1 cellular context compared by ENCODE assay signal in the genomic region with DNA sequence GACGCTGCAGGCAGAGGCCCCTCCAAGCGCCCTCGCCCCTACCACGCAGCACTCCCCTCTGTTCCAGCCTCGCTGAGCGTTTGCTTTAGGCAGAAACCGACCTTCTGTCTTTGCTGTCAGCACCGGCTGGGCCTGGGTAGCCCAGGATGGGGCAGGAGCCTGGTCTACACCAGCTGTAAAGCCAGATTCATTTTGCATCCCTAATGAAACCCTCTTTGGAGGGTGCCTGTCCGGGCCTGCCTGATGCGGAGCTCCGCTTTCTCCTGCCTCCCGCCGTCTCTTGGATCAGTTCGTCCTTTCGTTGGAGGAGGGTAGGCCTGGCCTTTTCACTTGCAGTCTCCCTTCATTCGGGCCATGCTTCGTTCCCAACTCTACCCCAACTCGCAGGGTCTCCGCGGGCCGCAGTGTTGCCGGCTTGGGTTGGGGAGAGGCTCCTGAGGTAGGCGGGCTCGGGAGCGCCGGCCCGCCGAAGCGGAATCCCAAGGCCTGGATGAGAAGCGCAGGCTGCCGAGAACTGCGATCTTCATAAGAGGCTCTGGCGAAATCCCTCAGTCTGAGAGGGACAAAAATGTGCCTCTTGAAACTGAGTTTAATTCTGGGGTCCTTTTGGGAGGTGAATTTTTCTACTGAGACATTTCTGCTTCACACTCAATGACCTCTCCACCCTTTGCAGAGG.
A peak's percentile ranks its signal among the peaks of the same experiment; 100 is the strongest.
TF ChIP-seq lines count a peak whose summit lies in the region.

No MANE protein-coding gene starts in this region.

TF ChIP-seq in K562, 482 proteins besides CTCF, POLR2A, EP300 and RAD21:
- peak; percentile 93 for TF ChIP-seq ZSCAN29 (IDR thresholded peaks at IDR 0.05)
- 0 out of 2 replicates have a peak, but pooled peaks have one; percentile 9 for TF ChIP-seq ESRRB (CRISPR knock-in tag; IDR thresholded peaks at IDR 0.05; ENCODE audit: borderline replicate concordance)
- TF ChIP-seq, protein P1, sequence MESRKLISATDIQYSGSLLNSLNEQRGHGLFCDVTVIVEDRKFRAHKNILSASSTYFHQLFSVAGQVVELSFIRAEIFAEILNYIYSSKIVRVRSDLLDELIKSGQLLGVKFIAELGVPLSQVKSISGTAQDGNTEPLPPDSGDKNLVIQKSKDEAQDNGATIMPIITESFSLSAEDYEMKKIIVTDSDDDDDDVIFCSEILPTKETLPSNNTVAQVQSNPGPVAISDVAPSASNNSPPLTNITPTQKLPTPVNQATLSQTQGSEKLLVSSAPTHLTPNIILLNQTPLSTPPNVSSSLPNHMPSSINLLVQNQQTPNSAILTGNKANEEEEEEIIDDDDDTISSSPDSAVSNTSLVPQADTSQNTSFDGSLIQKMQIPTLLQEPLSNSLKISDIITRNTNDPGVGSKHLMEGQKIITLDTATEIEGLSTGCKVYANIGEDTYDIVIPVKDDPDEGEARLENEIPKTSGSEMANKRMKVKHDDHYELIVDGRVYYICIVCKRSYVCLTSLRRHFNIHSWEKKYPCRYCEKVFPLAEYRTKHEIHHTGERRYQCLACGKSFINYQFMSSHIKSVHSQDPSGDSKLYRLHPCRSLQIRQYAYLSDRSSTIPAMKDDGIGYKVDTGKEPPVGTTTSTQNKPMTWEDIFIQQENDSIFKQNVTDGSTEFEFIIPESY (CRISPR knock-in tag; IDR thresholded peaks at IDR 0.05) = peak; percentile 80
- 0 out of 2 replicates have a peak, but pooled peaks have one; percentile 2 for TF ChIP-seq MBD2 (IDR thresholded peaks at IDR 0.05; ENCODE audit: borderline replicate concordance, low read depth)
- TF ChIP-seq, protein P2, sequence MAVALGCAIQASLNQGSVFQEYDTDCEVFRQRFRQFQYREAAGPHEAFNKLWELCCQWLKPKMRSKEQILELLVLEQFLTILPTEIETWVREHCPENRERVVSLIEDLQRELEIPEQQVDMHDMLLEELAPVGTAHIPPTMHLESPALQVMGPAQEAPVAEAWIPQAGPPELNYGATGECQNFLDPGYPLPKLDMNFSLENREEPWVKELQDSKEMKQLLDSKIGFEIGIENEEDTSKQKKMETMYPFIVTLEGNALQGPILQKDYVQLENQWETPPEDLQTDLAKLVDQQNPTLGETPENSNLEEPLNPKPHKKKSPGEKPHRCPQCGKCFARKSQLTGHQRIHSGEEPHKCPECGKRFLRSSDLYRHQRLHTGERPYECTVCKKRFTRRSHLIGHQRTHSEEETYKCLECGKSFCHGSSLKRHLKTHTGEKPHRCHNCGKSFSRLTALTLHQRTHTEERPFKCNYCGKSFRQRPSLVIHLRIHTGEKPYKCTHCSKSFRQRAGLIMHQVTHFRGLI (CRISPR knock-in tag; IDR thresholded peaks at IDR 0.05) = no peak
- peak; percentile 32 for TF ChIP-seq CCNT2 (IDR thresholded peaks at IDR 0.05; ENCODE audit: borderline replicate concordance, extremely low read depth, insufficient read length, low read depth, low read length)
- TF ChIP-seq RBM22 (IDR thresholded peaks at IDR 0.05; ENCODE audit: low read depth, low read length, poor library complexity, severe bottlenecking) = peak; percentile 94
- TF ChIP-seq RFX5 (IDR thresholded peaks at IDR 0.05; ENCODE audit: low read depth, low read length) = no peak
- no peak for TF ChIP-seq ZFP30 (CRISPR knock-in tag; IDR thresholded peaks at IDR 0.05; ENCODE audit: borderline replicate concordance)
- TF ChIP-seq ZFX (CRISPR knock-in tag; IDR thresholded peaks at IDR 0.05) = peak; percentile 45; the same call in 1 of the 2 replicates
- no peak for TF ChIP-seq BRCA1 (IDR thresholded peaks at IDR 0.05)
- no peak for TF ChIP-seq BRCA1 (CRISPR knock-in tag; IDR thresholded peaks at IDR 0.05)
- peak; percentile 80 for TF ChIP-seq RBFOX2 (IDR thresholded peaks at IDR 0.05; ENCODE audit: low read depth, low read length)
- TF ChIP-seq CHD2 (IDR thresholded peaks at IDR 0.05; ENCODE audit: low read depth, low read length) = peak; percentile 5; the same call in 1 of the 2 replicates
- TF ChIP-seq, protein P3, sequence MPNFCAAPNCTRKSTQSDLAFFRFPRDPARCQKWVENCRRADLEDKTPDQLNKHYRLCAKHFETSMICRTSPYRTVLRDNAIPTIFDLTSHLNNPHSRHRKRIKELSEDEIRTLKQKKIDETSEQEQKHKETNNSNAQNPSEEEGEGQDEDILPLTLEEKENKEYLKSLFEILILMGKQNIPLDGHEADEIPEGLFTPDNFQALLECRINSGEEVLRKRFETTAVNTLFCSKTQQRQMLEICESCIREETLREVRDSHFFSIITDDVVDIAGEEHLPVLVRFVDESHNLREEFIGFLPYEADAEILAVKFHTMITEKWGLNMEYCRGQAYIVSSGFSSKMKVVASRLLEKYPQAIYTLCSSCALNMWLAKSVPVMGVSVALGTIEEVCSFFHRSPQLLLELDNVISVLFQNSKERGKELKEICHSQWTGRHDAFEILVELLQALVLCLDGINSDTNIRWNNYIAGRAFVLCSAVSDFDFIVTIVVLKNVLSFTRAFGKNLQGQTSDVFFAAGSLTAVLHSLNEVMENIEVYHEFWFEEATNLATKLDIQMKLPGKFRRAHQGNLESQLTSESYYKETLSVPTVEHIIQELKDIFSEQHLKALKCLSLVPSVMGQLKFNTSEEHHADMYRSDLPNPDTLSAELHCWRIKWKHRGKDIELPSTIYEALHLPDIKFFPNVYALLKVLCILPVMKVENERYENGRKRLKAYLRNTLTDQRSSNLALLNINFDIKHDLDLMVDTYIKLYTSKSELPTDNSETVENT (CRISPR knock-in tag; IDR thresholded peaks at IDR 0.05) = 0 out of 2 replicates have a peak, but pooled peaks have one; percentile 13
- TF ChIP-seq, protein P4, sequence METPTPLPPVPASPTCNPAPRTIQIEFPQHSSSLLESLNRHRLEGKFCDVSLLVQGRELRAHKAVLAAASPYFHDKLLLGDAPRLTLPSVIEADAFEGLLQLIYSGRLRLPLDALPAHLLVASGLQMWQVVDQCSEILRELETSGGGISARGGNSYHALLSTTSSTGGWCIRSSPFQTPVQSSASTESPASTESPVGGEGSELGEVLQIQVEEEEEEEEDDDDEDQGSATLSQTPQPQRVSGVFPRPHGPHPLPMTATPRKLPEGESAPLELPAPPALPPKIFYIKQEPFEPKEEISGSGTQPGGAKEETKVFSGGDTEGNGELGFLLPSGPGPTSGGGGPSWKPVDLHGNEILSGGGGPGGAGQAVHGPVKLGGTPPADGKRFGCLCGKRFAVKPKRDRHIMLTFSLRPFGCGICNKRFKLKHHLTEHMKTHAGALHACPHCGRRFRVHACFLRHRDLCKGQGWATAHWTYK (CRISPR knock-in tag; IDR thresholded peaks at IDR 0.05) = 0 out of 2 replicates have a peak, but pooled peaks have one; percentile 9
- TF ChIP-seq POLR2G (IDR thresholded peaks at IDR 0.05; ENCODE audit: low read depth, low read length) = peak; percentile 87
TF ChIP-seq in K562: peak in this region for 12.
